12 cellular contexts compared by ENCODE assay signal in genomic region chr21:29301703-29302102, GRCh38. TPM values are rescaled to one million over a fixed set of nuclear protein-coding genes. Genes with fewer than 3 reads are reported as not detected.
DNase-seq lines count a peak whose midpoint lies in the region; ATAC-seq and TF ChIP-seq lines count a peak whose summit lies in the region.
"Had no signal": no experiment of that assay in that cellular context is flagged by ENCODE, and none has a peak within 500 bp of the region (broad histone marks: within the 10 kb centered on the region; RNA-seq: fewer than 3 reads in every experiment).

No MANE protein-coding gene starts in this region.

- peak overlapping the region; percentile 3 for H3K4me3 ChIP-seq in LNCaP clone FGC (ENCODE audit: low read depth, low read length)
- H3K4me3 ChIP-seq in choroid plexus epithelial cell (ENCODE audit: low read depth, low read length), result peak overlapping the region; percentile 73
- peak overlapping the region; percentile 95 for H3K4me3 ChIP-seq in osteoblast (ENCODE audit: insufficient read depth, low read length)
- H3K4me3 ChIP-seq: testis had no signal

- H3K79me2 ChIP-seq in osteoblast (ENCODE audit: insufficient read depth, low read length), result peaks cover 92% of the 10 kb centered on the region

- peak overlapping the region; percentile 93 for H3K4me2 ChIP-seq in osteoblast (ENCODE audit: insufficient read depth, low read length)

- peak overlapping the region; percentile 3 for H3K27ac Mint-ChIP-seq in CD4-positive, alpha-beta T cell
- no peak overlapping the region for H3K27ac Mint-ChIP-seq in activated CD8-positive, alpha-beta memory T cell treated with anti-CD3 and anti-CD28 coated beads, Interleukin-2, amount 10 ng/mL, durations not matched to agents 7 days and 5 days

- CTCF ChIA-PET in CD4-positive, alpha-beta T cell (lab: Charles Lee), result interaction anchor here (1.1 kb wide), 1 partner anchor 47 kb away, joined by 5 read pairs; no protein-coding TSS in a partner anchor
- CTCF ChIA-PET in activated CD8-positive, alpha-beta memory T cell treated with anti-CD3 and anti-CD28 coated beads, Interleukin-2, amount 10 ng/mL, durations not matched to agents 7 days and 5 days (lab: Charles Lee), result interaction anchor here (1.4 to 1.9 kb wide), 2 partner anchors 106 to 222 kb away, joined by 3 to 9 read pairs; no protein-coding TSS in a partner anchor

- H3K4me1 Mint-ChIP-seq in CD4-positive, alpha-beta T cell (ENCODE audit: low read depth), result peaks cover 80% of the 10 kb centered on the region
- H3K4me1 Mint-ChIP-seq in activated CD8-positive, alpha-beta memory T cell treated with anti-CD3 and anti-CD28 coated beads, Interleukin-2, amount 10 ng/mL, durations not matched to agents 7 days and 5 days, result peaks cover 48% of the 10 kb centered on the region

- DNase-seq in CD4-positive, alpha-beta T cell, result no peak
- no peak for DNase-seq in LNCaP clone FGC (ENCODE audit: low read depth)
- DNase-seq in choroid plexus epithelial cell (ENCODE audit: low read depth), result no peak
- DNase-seq in osteoblast (ENCODE audit: insufficient read length, low spot score, missing footprints), result no peak
- no peak for DNase-seq in NCI-H1048 (lab: John Stamatoyannopoulos, UW)
- no peak for DNase-seq in stimulated activated naive CD4-positive, alpha-beta T cell treated with Interleukin-2 at 50 U/mL for 16 hours (lab: John Stamatoyannopoulos, UW)
- DNase-seq in activated CD8-positive, alpha-beta memory T cell treated with anti-CD3 and anti-CD28 coated beads, Interleukin-2, amount 10 ng/mL, durations not matched to agents 7 days and 5 days, result no peak
- DNase-seq: cortex of kidney, NCI-H1105, SHP77 treated with DMSO at 0.1 percent for 48 hours, testis had no signal

- H3K4me1 ChIP-seq in osteoblast (ENCODE audit: insufficient read depth, low read length), result peaks cover 60% of the 10 kb centered on the region

- H3K27ac ChIP-seq in CD4-positive, alpha-beta T cell (ENCODE audit: low read depth, low read length), result no peak overlapping the region
- peak overlapping the region; percentile 97 for H3K27ac ChIP-seq in osteoblast (ENCODE audit: low read depth, low read length)
- H3K27ac ChIP-seq: testis had no signal

- ATAC-seq in CD4-positive, alpha-beta T cell (ENCODE audit: poor library complexity), result no peak
- no peak for ATAC-seq in HG03196 (IDR thresholded peaks at IDR 0.05; ENCODE audit: unreplicated experiment)
- no peak for ATAC-seq in activated CD8-positive, alpha-beta memory T cell treated with anti-CD3 and anti-CD28 coated beads, Interleukin-2, amount 10 ng/mL, durations not matched to agents 7 days and 5 days

- no peaks in the 10 kb centered on the region for H3K27me3 ChIP-seq in CD4-positive, alpha-beta T cell (ENCODE audit: control insufficient read depth, insufficient read depth, low read length)
- H3K27me3 ChIP-seq in osteoblast (ENCODE audit: insufficient read depth, low read length), result no peaks in the 10 kb centered on the region
- H3K27me3 ChIP-seq: testis had no signal

- H3K36me3 ChIP-seq in osteoblast (ENCODE audit: insufficient read depth, low read length), result peaks cover 15% of the 10 kb centered on the region

- H3K9me3 Mint-ChIP-seq in CD4-positive, alpha-beta T cell, result no peaks in the 10 kb centered on the region
- H3K9me3 Mint-ChIP-seq in activated CD8-positive, alpha-beta memory T cell treated with anti-CD3 and anti-CD28 coated beads, Interleukin-2, amount 10 ng/mL, durations not matched to agents 7 days and 5 days (ENCODE audit: low read depth), result no peaks in the 10 kb centered on the region

- peaks cover 54% of the 10 kb centered on the region for H4K20me1 ChIP-seq in osteoblast (ENCODE audit: insufficient read depth, low read length)

- peak overlapping the region; percentile 12 for H3K4me3 Mint-ChIP-seq in CD4-positive, alpha-beta T cell
- H3K4me3 Mint-ChIP-seq in activated CD8-positive, alpha-beta memory T cell treated with anti-CD3 and anti-CD28 coated beads, Interleukin-2, amount 10 ng/mL, durations not matched to agents 7 days and 5 days, result no peak overlapping the region

- H3K36me3 Mint-ChIP-seq in CD4-positive, alpha-beta T cell (ENCODE audit: low read depth), result peaks cover 17% of the 10 kb centered on the region
- peaks cover 10% of the 10 kb centered on the region for H3K36me3 Mint-ChIP-seq in activated CD8-positive, alpha-beta memory T cell treated with anti-CD3 and anti-CD28 coated beads, Interleukin-2, amount 10 ng/mL, durations not matched to agents 7 days and 5 days

- H3K9me3 ChIP-seq in CD4-positive, alpha-beta T cell (ENCODE audit: control insufficient read depth, low read length), result no peaks in the 10 kb centered on the region
- no peaks in the 10 kb centered on the region for H3K9me3 ChIP-seq in osteoblast (ENCODE audit: low read depth, low read length)
- H3K9me3 ChIP-seq: testis had no signal

- intact Hi-C loops in CD4-positive, alpha-beta T cell (cut with DNase I, micrococcal nuclease), result loop anchor here (2.0 to 10.0 kb wide), 3 partner anchors 41 to 173 kb away; no protein-coding TSS in a partner anchor

- H2AFZ ChIP-seq in osteoblast (ENCODE audit: low read length), result no peak overlapping the region

- TF ChIP-seq CTCF in CD4-positive, alpha-beta T cell (IDR thresholded peaks at IDR 0.05), result no peak
- TF ChIP-seq CTCF in LNCaP clone FGC (IDR thresholded peaks at IDR 0.05; ENCODE audit: control insufficient read depth, extremely low read depth, insufficient read depth) (no peak), choroid plexus epithelial cell (conservative IDR thresholded peaks at IDR 0.05; ENCODE audit: low read depth, low read length) (no peak), osteoblast (IDR thresholded peaks at IDR 0.05; ENCODE audit: extremely low read depth, low read depth, low read length) (no peak)

- POLR2A ChIA-PET in CD4-positive, alpha-beta T cell (lab: Charles Lee), result interaction anchor here (0.9 kb wide), 1 partner anchor 222 kb away, joined by 3 read pairs; no protein-coding TSS in a partner anchor

- no peaks in the 10 kb centered on the region for H3K27me3 Mint-ChIP-seq in CD4-positive, alpha-beta T cell
- peaks cover 11% of the 10 kb centered on the region for H3K27me3 Mint-ChIP-seq in activated CD8-positive, alpha-beta memory T cell treated with anti-CD3 and anti-CD28 coated beads, Interleukin-2, amount 10 ng/mL, durations not matched to agents 7 days and 5 days

RNA-seq across cellular contexts. Expression of gene BACH1, which starts 3.0 kb away (rescaled TPM):
- total RNA-seq in CD4-positive, alpha-beta T cell, result 10 to 100 TPM; 64.4 to 65.9 TPM
- 153 and 189 TPM in 2 replicates for total RNA-seq in osteoblast
- total RNA-seq in activated CD8-positive, alpha-beta memory T cell treated with anti-CD3 and anti-CD28 coated beads, Interleukin-2, amount 10 ng/mL, durations not matched to agents 7 days and 5 days, result 10 to 100 TPM; 19.1 to 22.1 TPM

Comparison
In these comparisons a context has a peak if more than half of its experiments do, and no peak if none do; other contexts are left out.
1. H3K4me3 ChIP-seq: peak in every context shown above with its lines; median percentile 95 in osteoblast; 73 in choroid plexus epithelial cell; 3 in LNCaP clone FGC.